In genomic region chr11:113839842-113840241, GRCh38 we compare ENCODE assay signal across 7 cellular contexts. TPM values are rescaled to one million over a fixed set of nuclear protein-coding genes. Genes with fewer than 3 reads are reported as not detected.
DNase-seq lines count a peak whose midpoint lies in the region; ATAC-seq lines count a peak whose summit lies in the region.

No MANE protein-coding gene starts in this region.

- peak; percentile 80 for DNase-seq in naive B cell
- DNase-seq in GOT3 (lab: John Stamatoyannopoulos, UW): no peak
- no peak for DNase-seq in occipital lobe (lab: John Stamatoyannopoulos, UW)
- no peak for DNase-seq in AG08396 (ENCODE audit: low spot score)

- H3K4me1 Mint-ChIP-seq in naive B cell: peaks cover 22 to 42% (median 27%) of the 10 kb centered on the region in 3 donors

- peak overlapping the region; percentile 53 to 90 (median 80) for H3K4me3 Mint-ChIP-seq in naive B cell

- peak overlapping the region in 3 of 6 donors; percentile 88 to 96 (median 95) for H3K27ac Mint-ChIP-seq in naive B cell

- H3K27me3 Mint-ChIP-seq in naive B cell: no peaks in the 10 kb centered on the region

- peaks cover 7 to 14% of the 10 kb centered on the region in 2 donors for H3K36me3 Mint-ChIP-seq in naive B cell

- H3K9me3 Mint-ChIP-seq in naive B cell: no peaks in the 10 kb centered on the region

- ATAC-seq in GM18907 (IDR thresholded peaks at IDR 0.05; ENCODE audit: unreplicated experiment) (peak; percentile 90), GM21576 (IDR thresholded peaks at IDR 0.05; ENCODE audit: unreplicated experiment) (peak; percentile 90), HG03159 (IDR thresholded peaks at IDR 0.05; ENCODE audit: unreplicated experiment) (peak; percentile 91), naive B cell (ENCODE audit: low read depth in 2 of 2) (peak; percentile 97)

RNA-seq across cellular contexts. Expression of gene USP28, which starts 35.5 kb away (rescaled TPM):
- 100 to 1,000 TPM in 4 of 6 donors, 10 to 100 TPM in 2; 64.6 to 132 (median 109) TPM for polyA plus RNA-seq in naive B cell (ENCODE audit: low read depth in 6 of 6)
- total RNA-seq in occipital lobe: 34.3 TPM
